Comparison of ENCODE assay signal across 25 cellular contexts in genomic region chr16:66480265-66481080, GRCh38. TPM values are rescaled to one million over a fixed set of nuclear protein-coding genes. Genes with fewer than 3 reads are reported as not detected.
DNase-seq lines count a peak whose midpoint lies in the region; ATAC-seq, FAIRE-seq and TF ChIP-seq lines count a peak whose summit lies in the region.
"Had no signal": no experiment of that assay in that cellular context is flagged by ENCODE, and none has a peak within 500 bp of the region (broad histone marks: within the 10 kb centered on the region; RNA-seq: fewer than 3 reads in every experiment).

No MANE protein-coding gene starts in this region.

- peak overlapping the region; percentile 46 for H3K27ac Mint-ChIP-seq in activated CD8-positive, alpha-beta T cell treated with anti-CD3 and anti-CD28 coated beads, Interleukin-2, amount 10 ng/mL, durations not matched to agents 7 days and 5 days
- no peak overlapping the region for H3K27ac Mint-ChIP-seq in activated CD8-positive, alpha-beta T cell treated with anti-CD3 and anti-CD28 coated beads for 36 hours
- H3K27ac Mint-ChIP-seq in activated CD4-positive, alpha-beta T cell treated with anti-CD3 and anti-CD28 coated beads for 36 hours: no peak overlapping the region
- H3K27ac Mint-ChIP-seq: progenitor cell of endocrine pancreas, T-cell, WTC11 had no signal

- H2AFZ ChIP-seq in PC-9 (no peak overlapping the region), keratinocyte (ENCODE audit: control insufficient read depth, low read length) (no peak overlapping the region)

- dilution Hi-C loops in keratinocyte (cut with MboI; ENCODE audit: extremely low pct_ligation_motif_present, low sequenced_read_pairs): no loop called here

- no peak for TF ChIP-seq POLR2A in spleen (IDR thresholded peaks at IDR 0.05)

- H3K4me2 ChIP-seq in PC-9 (no peak overlapping the region), keratinocyte (ENCODE audit: control insufficient read depth, extremely low read depth, insufficient read depth, low read depth, low read length) (no peak overlapping the region)

- no peak overlapping the region for H3K4me3 ChIP-seq in PC-9
- no peak overlapping the region for H3K4me3 ChIP-seq in keratinocyte (ENCODE audit: control insufficient read depth in 2 of 3, extremely low read depth in 1 of 3, insufficient read depth in 2 of 3, low read depth in 1 of 3, low read length in 3 of 3)
- H3K4me3 ChIP-seq in spleen: no peak overlapping the region
- H3K4me3 ChIP-seq: lower lobe of right lung, upper lobe of right lung had no signal

- ATAC-seq in activated CD8-positive, alpha-beta T cell treated with anti-CD3 and anti-CD28 coated beads, Interleukin-2, amount 10 ng/mL, durations not matched to agents 7 days and 5 days: no peak
- ATAC-seq in activated CD8-positive, alpha-beta T cell treated with anti-CD3 and anti-CD28 coated beads for 36 hours: no peak
- ATAC-seq in activated CD4-positive, alpha-beta T cell treated with anti-CD3 and anti-CD28 coated beads for 36 hours: no peak
- ATAC-seq: lower lobe of right lung; naive thymus-derived CD4-positive, alpha-beta T cell; T-cell; upper lobe of right lung; WTC11 had no signal

- H3K36me3 ChIP-seq in PC-9 (ENCODE audit: low read depth) (no peaks in the 10 kb centered on the region), keratinocyte (ENCODE audit: control insufficient read depth in 2 of 2, extremely low read depth in 1 of 2, insufficient read depth in 2 of 2, low read length in 2 of 2) (no peaks in the 10 kb centered on the region), spleen (no peaks in the 10 kb centered on the region)
- H3K36me3 ChIP-seq: lower lobe of right lung, upper lobe of right lung had no signal

- peaks cover 56% of the 10 kb centered on the region for H3K4me1 Mint-ChIP-seq in activated CD8-positive, alpha-beta T cell treated with anti-CD3 and anti-CD28 coated beads, Interleukin-2, amount 10 ng/mL, durations not matched to agents 7 days and 5 days (ENCODE audit: low read depth)
- peaks cover 31% of the 10 kb centered on the region for H3K4me1 Mint-ChIP-seq in activated CD8-positive, alpha-beta T cell treated with anti-CD3 and anti-CD28 coated beads for 36 hours (ENCODE audit: low read depth)
- peaks cover 23% of the 10 kb centered on the region for H3K4me1 Mint-ChIP-seq in activated CD4-positive, alpha-beta T cell treated with anti-CD3 and anti-CD28 coated beads for 36 hours

- H3K4me1 ChIP-seq in PC-9 (replicated peaks; ENCODE audit: insufficient read depth) (peaks cover 41% of the 10 kb centered on the region), keratinocyte (ENCODE audit: control insufficient read depth, extremely low read depth, insufficient read depth, low read length) (peaks cover 26% of the 10 kb centered on the region), spleen (peaks cover 11 to 49% (median 30%) of the 10 kb centered on the region in 6 donors)

- TF ChIP-seq CTCF in activated CD8-positive, alpha-beta T cell treated with anti-CD3 and anti-CD28 coated beads for 36 hours (IDR thresholded peaks at IDR 0.05): no peak
- no peak for TF ChIP-seq CTCF in PC-9 (conservative IDR thresholded peaks at IDR 0.05)
- TF ChIP-seq CTCF in keratinocyte (optimal IDR thresholded peaks at IDR 0.05 in 1 of 3, IDR thresholded peaks at IDR 0.05 in 1 of 3, conservative IDR thresholded peaks at IDR 0.05 in 1 of 3; ENCODE audit: extremely low read depth in 1 of 3, insufficient read depth in 2 of 3, low read length in 3 of 3): peak in 1 of 3 experiments; percentile 3
- no peak for TF ChIP-seq CTCF in spleen (IDR thresholded peaks at IDR 0.05 in 8 of 11, conservative IDR thresholded peaks at IDR 0.05 in 3 of 11)

- no peaks in the 10 kb centered on the region for H3K9me3 Mint-ChIP-seq in activated CD8-positive, alpha-beta T cell treated with anti-CD3 and anti-CD28 coated beads, Interleukin-2, amount 10 ng/mL, durations not matched to agents 7 days and 5 days (ENCODE audit: insufficient read depth)
- H3K9me3 Mint-ChIP-seq in activated CD8-positive, alpha-beta T cell treated with anti-CD3 and anti-CD28 coated beads for 36 hours: no peaks in the 10 kb centered on the region
- no peaks in the 10 kb centered on the region for H3K9me3 Mint-ChIP-seq in activated CD4-positive, alpha-beta T cell treated with anti-CD3 and anti-CD28 coated beads for 36 hours (ENCODE audit: low read depth)
- H3K9me3 Mint-ChIP-seq: T-cell, WTC11 had no signal

- no peaks in the 10 kb centered on the region for H4K20me1 ChIP-seq in PC-9 (ENCODE audit: insufficient read depth)
- no peaks in the 10 kb centered on the region for H4K20me1 ChIP-seq in keratinocyte (ENCODE audit: control insufficient read depth, extremely low read depth, insufficient read depth, low read length)

- H3K27me3 Mint-ChIP-seq in activated CD8-positive, alpha-beta T cell treated with anti-CD3 and anti-CD28 coated beads, Interleukin-2, amount 10 ng/mL, durations not matched to agents 7 days and 5 days (ENCODE audit: low read depth): no peaks in the 10 kb centered on the region
- no peaks in the 10 kb centered on the region for H3K27me3 Mint-ChIP-seq in activated CD8-positive, alpha-beta T cell treated with anti-CD3 and anti-CD28 coated beads for 36 hours
- no peaks in the 10 kb centered on the region for H3K27me3 Mint-ChIP-seq in activated CD4-positive, alpha-beta T cell treated with anti-CD3 and anti-CD28 coated beads for 36 hours
- H3K27me3 Mint-ChIP-seq: naive thymus-derived CD4-positive, alpha-beta T cell; T-cell had no signal

- peak; percentile 57 for FAIRE-seq in keratinocyte (lab: Jason Lieb, UNC)
- FAIRE-seq: A204.1, H54 had no signal

- H3K9me3 ChIP-seq in PC-9 (ENCODE audit: insufficient read depth, low read depth) (no peaks in the 10 kb centered on the region), keratinocyte (ENCODE audit: control insufficient read depth, low read depth, low read length) (no peaks in the 10 kb centered on the region), spleen (no peaks in the 10 kb centered on the region)
- H3K9me3 ChIP-seq: lower lobe of right lung, upper lobe of right lung had no signal

- H3K27me3 ChIP-seq in PC-9 (ENCODE audit: insufficient read depth, low read depth) (no peaks in the 10 kb centered on the region), keratinocyte (ENCODE audit: control insufficient read depth, extremely low read depth, insufficient read depth, low read length) (no peaks in the 10 kb centered on the region), spleen (replicated peaks in 1 of 7) (no peaks in the 10 kb centered on the region)
- H3K27me3 ChIP-seq: upper lobe of right lung had no signal

- H3K9me1 ChIP-seq in keratinocyte (ENCODE audit: control insufficient read depth, extremely low read depth, insufficient read depth, low read length): no peaks in the 10 kb centered on the region

- H3K36me3 Mint-ChIP-seq in activated CD8-positive, alpha-beta T cell treated with anti-CD3 and anti-CD28 coated beads, Interleukin-2, amount 10 ng/mL, durations not matched to agents 7 days and 5 days (ENCODE audit: low read depth): no peaks in the 10 kb centered on the region
- no peaks in the 10 kb centered on the region for H3K36me3 Mint-ChIP-seq in activated CD8-positive, alpha-beta T cell treated with anti-CD3 and anti-CD28 coated beads for 36 hours (ENCODE audit: low read depth)
- H3K36me3 Mint-ChIP-seq in activated CD4-positive, alpha-beta T cell treated with anti-CD3 and anti-CD28 coated beads for 36 hours (ENCODE audit: low read depth): no peaks in the 10 kb centered on the region
- H3K36me3 Mint-ChIP-seq: naive thymus-derived CD4-positive, alpha-beta T cell; T-cell; WTC11 had no signal

- peaks cover 14% of the 10 kb centered on the region for H3F3A ChIP-seq in PC-9 (ENCODE audit: insufficient read depth, low read depth)

- WGBS in spleen, 5 donors: 87 to 98% (median 92%) methylated on average over 19 to 25 of the region's 25 CpGs

- POLR2A ChIA-PET in activated CD8-positive, alpha-beta T cell treated with anti-CD3 and anti-CD28 coated beads, Interleukin-2, amount 10 ng/mL, durations not matched to agents 7 days and 5 days (lab: Charles Lee): no interaction called here
- POLR2A ChIA-PET in activated CD8-positive, alpha-beta T cell treated with anti-CD3 and anti-CD28 coated beads for 36 hours (lab: Charles Lee): no interaction called here
- POLR2A ChIA-PET in PC-9 (lab: Charles Lee; ENCODE audit: unreplicated experiment): no interaction called here
- POLR2A ChIA-PET in activated CD4-positive, alpha-beta T cell treated with anti-CD3 and anti-CD28 coated beads for 36 hours (lab: Charles Lee): no interaction called here

- H3K9ac ChIP-seq in keratinocyte (ENCODE audit: control insufficient read depth, extremely low read depth, insufficient read depth, low read length): no peak overlapping the region

- no peaks in the 10 kb centered on the region for H3K9me2 ChIP-seq in PC-9 (ENCODE audit: insufficient read depth)

- no peak overlapping the region for H3K27ac ChIP-seq in PC-9
- no peak overlapping the region for H3K27ac ChIP-seq in keratinocyte (ENCODE audit: control insufficient read depth, insufficient read depth, low read length)
- no peak overlapping the region for H3K27ac ChIP-seq in spleen
- H3K27ac ChIP-seq: C4-2B, lower lobe of right lung, upper lobe of right lung had no signal

- H3K4me3 Mint-ChIP-seq in activated CD8-positive, alpha-beta T cell treated with anti-CD3 and anti-CD28 coated beads, Interleukin-2, amount 10 ng/mL, durations not matched to agents 7 days and 5 days: no peak overlapping the region
- H3K4me3 Mint-ChIP-seq in activated CD8-positive, alpha-beta T cell treated with anti-CD3 and anti-CD28 coated beads for 36 hours: no peak overlapping the region
- H3K4me3 Mint-ChIP-seq in activated CD4-positive, alpha-beta T cell treated with anti-CD3 and anti-CD28 coated beads for 36 hours: no peak overlapping the region
- H3K4me3 Mint-ChIP-seq: naive thymus-derived CD4-positive, alpha-beta T cell; T-cell; WTC11 had no signal

- CTCF ChIA-PET in activated CD8-positive, alpha-beta T cell treated with anti-CD3 and anti-CD28 coated beads, Interleukin-2, amount 10 ng/mL, durations not matched to agents 7 days and 5 days (lab: Charles Lee): interaction anchor here (1.2 to 12.2 kb wide), 4 partner anchors 35 to 128 kb away, joined by 3 to 195 read pairs (median 6); no protein-coding TSS in a partner anchor
- CTCF ChIA-PET in activated CD8-positive, alpha-beta T cell treated with anti-CD3 and anti-CD28 coated beads for 36 hours (lab: Charles Lee): interaction anchor here (0.7 to 13.3 kb wide), 2 partner anchors 75 to 87 kb away, joined by 3 to 158 read pairs; no protein-coding TSS in a partner anchor
- CTCF ChIA-PET in PC-9 (lab: Charles Lee): no interaction called here
- CTCF ChIA-PET in activated CD4-positive, alpha-beta T cell treated with anti-CD3 and anti-CD28 coated beads for 36 hours (lab: Charles Lee): interaction anchor here (0.6 to 6.1 kb wide), 4 partner anchors 28 to 127 kb away, joined by 3 to 83 read pairs (median 4); no protein-coding TSS in a partner anchor

- BruUV-seq in PC-9 (replicated peaks; lab: Mats Ljungman, UMichigan): no TSS peak

- H3K79me2 ChIP-seq in PC-9 (ENCODE audit: low read depth) (no peaks in the 10 kb centered on the region), keratinocyte (ENCODE audit: control insufficient read depth, insufficient read depth, low read length) (no peaks in the 10 kb centered on the region)

- intact Hi-C loops in activated CD8-positive, alpha-beta T cell treated with anti-CD3 and anti-CD28 coated beads for 36 hours (cut with micrococcal nuclease): no loop called here
- intact Hi-C loops in PC-9 (cut with micrococcal nuclease; ENCODE audit: unreplicated experiment) (loop anchor here (5.0 kb wide), 1 partner anchor 203 kb away; no protein-coding TSS in a partner anchor), spleen (cut with DNase I; ENCODE audit: low total_unique reads) (no loop called here)
- intact Hi-C loops in activated CD4-positive, alpha-beta T cell treated with anti-CD3 and anti-CD28 coated beads for 36 hours (cut with DNase I, micrococcal nuclease): no loop called here

- DNase-seq in activated CD8-positive, alpha-beta T cell treated with anti-CD3 and anti-CD28 coated beads, Interleukin-2, amount 10 ng/mL, durations not matched to agents 7 days and 5 days: no peak
- DNase-seq in activated CD8-positive, alpha-beta T cell treated with anti-CD3 and anti-CD28 coated beads for 36 hours: no peak
- DNase-seq in PC-9 (peak; percentile 23 to 44), keratinocyte (ENCODE audit: low read depth, low spot score) (no peak), spleen (peak; percentile 78), NCI-H146 (lab: John Stamatoyannopoulos, UW) (no peak)
- DNase-seq in activated CD4-positive, alpha-beta T cell treated with anti-CD3 and anti-CD28 coated beads for 36 hours: no peak
- no peak for DNase-seq in activated CD4-positive, CD25-positive, alpha-beta regulatory T cell treated with anti-CD3 and anti-CD28 coated beads, Interleukin-2, amount 50 U/mL, for 72 hours
- DNase-seq: activated naive CD4-positive, alpha-beta T cell treated with anti-CD3 and anti-CD28 coated beads, Interleukin-2, amount 50 U/mL, for 16 hours; cortex of kidney; DMS153; erythroblast; lower lobe of right lung; naive thymus-derived CD4-positive, alpha-beta T cell; NCI-H2171 treated with DMSO at 0.1 percent for 48 hours; NCI-H82; RPMI8226; stimulated activated naive CD4-positive, alpha-beta T cell; upper lobe of right lung had no signal

RNA-seq across cellular contexts. Expression of gene BEAN1, which starts 53.4 kb away (rescaled TPM):
- total RNA-seq in activated CD8-positive, alpha-beta T cell treated with anti-CD3 and anti-CD28 coated beads, Interleukin-2, amount 10 ng/mL, durations not matched to agents 7 days and 5 days: not detected
- not detected for total RNA-seq in activated CD8-positive, alpha-beta T cell treated with anti-CD3 and anti-CD28 coated beads for 36 hours
- total RNA-seq in PC-9 (2021) (0.37 and 0.48 TPM in 2 replicates), spleen (under 1 TPM in 4 of 7 donors, not detected in 3; 0.21 to 0.68 (median 0.45) TPM)
- polyA plus RNA-seq in keratinocyte (0.07 to 0.82 TPM (median 0.24 TPM) in 3 replicates), spleen (under 1 TPM; 0.30 to 0.42 (median 0.30) TPM)
- 0.27 TPM for polyA plus RNA-seq in keratinocyte (2011; ENCODE audit: low read depth)
- 0.13 and 0.51 TPM in 2 replicates for polyA plus RNA-seq in keratinocyte (2011; cell fraction: cytosol; rRNA removed)
- polyA plus RNA-seq in keratinocyte (2011; cell fraction: nucleus; rRNA removed): 0.75 and 1.0 TPM in 2 replicates
- 0.15 and 1.7 TPM in 2 replicates for polyA plus RNA-seq in keratinocyte (2012; ENCODE audit: low replicate concordance)
- polyA minus RNA-seq in keratinocyte: 0.13 to 0.29 TPM (median 0.26 TPM) in 3 replicates
- polyA minus RNA-seq in keratinocyte (2011; cell fraction: cytosol; rRNA and poly(A)+ RNA removed): not detected
- 0.32 TPM in 1 of 2 replicates, not detected in the other for polyA minus RNA-seq in keratinocyte (2011; cell fraction: nucleus; rRNA and poly(A)+ RNA removed)
- not detected for total RNA-seq in activated CD4-positive, alpha-beta T cell treated with anti-CD3 and anti-CD28 coated beads for 36 hours
- total RNA-seq: naive thymus-derived CD4-positive, alpha-beta T cell; progenitor cell of endocrine pancreas; T-cell; WTC11 had no signal
- polyA plus RNA-seq: naive thymus-derived CD4-positive, alpha-beta T cell had no signal

Comparison
In these comparisons a context has a peak if more than half of its experiments do, and no peak if none do; other contexts are left out.
1. DNase-seq: peak in PC-9 (2 of 2) and spleen (single experiment); none in activated CD8-positive, alpha-beta T cell treated with anti-CD3 and anti-CD28 coated beads, Interleukin-2, amount 10 ng/mL, durations not matched to agents 7 days and 5 days (single experiment), activated CD8-positive, alpha-beta T cell treated with anti-CD3 and anti-CD28 coated beads for 36 hours (single experiment), keratinocyte (single experiment), activated CD4-positive, alpha-beta T cell treated with anti-CD3 and anti-CD28 coated beads for 36 hours (single experiment), NCI-H146 (single experiment) and activated CD4-positive, CD25-positive, alpha-beta regulatory T cell treated with anti-CD3 and anti-CD28 coated beads, Interleukin-2, amount 50 U/mL, for 72 hours (single experiment).